Comparison of ENCODE assay signal across 1 cellular context in genomic region chr9:18791074-18791473, GRCh38.
TF ChIP-seq lines count a peak whose summit lies in the region.

No MANE protein-coding gene starts in this region.

TF ChIP-seq in GM23338, 12 proteins besides CTCF, POLR2A, EP300 and RAD21 (continued from another document):
- no peak for TF ChIP-seq ETS1 (IDR thresholded peaks at IDR 0.05)
- no peak for TF ChIP-seq EZH2 (IDR thresholded peaks at IDR 0.05; ENCODE audit: low read depth, unreplicated experiment)
- TF ChIP-seq ZNF114 (CRISPR knock-in tag; IDR thresholded peaks at IDR 0.05): no peak
- no peak for TF ChIP-seq STAT1 (IDR thresholded peaks at IDR 0.05; ENCODE audit: unreplicated experiment)
- no peak for TF ChIP-seq POLR2AphosphoS5 (IDR thresholded peaks at IDR 0.05; ENCODE audit: low read depth)
- no peak for TF ChIP-seq EZH2phosphoT487 (IDR thresholded peaks at IDR 0.05; ENCODE audit: unreplicated experiment)
- TF ChIP-seq CREB1 (CRISPR knock-in tag; IDR thresholded peaks at IDR 0.05; ENCODE audit: low read depth): no peak
- TF ChIP-seq REST (IDR thresholded peaks at IDR 0.05; ENCODE audit: unreplicated experiment): no peak
